Comparison of ENCODE assay signal across 21 cellular contexts in the genomic region with DNA sequence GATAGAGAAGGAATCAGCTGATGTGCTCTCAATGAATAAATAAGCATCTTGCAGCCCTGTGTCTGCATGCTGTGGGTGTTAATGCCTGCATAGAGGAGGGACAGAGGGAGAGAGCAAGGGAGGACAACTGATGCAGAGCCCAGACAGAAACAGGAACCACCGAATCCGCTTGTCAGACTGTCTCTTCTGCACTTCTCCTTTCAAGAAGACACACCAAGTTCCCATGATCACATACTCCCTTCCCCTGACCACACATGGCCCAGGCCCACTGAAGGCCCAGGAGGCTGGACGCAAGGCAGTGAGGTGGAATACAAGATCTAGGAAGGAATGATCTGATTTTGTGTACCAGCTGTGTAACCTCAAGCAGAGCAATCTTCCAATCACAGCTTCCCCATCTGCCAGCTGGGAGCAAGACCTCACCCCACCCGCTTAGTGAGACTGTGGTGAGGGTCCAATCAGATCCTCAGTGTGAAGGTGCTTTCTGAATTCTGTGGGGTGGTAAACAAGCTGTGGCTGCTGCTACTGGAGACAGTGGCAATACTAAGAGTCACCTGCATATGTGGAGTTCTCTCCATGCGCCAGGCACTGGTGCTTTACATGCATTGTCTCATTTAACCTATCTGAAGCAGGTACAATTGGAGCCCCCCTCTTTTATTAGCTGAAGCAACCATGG. TPM values are rescaled to one million over a fixed set of nuclear protein-coding genes. Genes with fewer than 3 reads are reported as not detected.
DNase-seq lines count a peak whose midpoint lies in the region; ATAC-seq, FAIRE-seq and TF ChIP-seq lines count a peak whose summit lies in the region.
"Had no signal": no experiment of that assay in that cellular context is flagged by ENCODE, and none has a peak within 500 bp of the region (broad histone marks: within the 10 kb centered on the region; RNA-seq: fewer than 3 reads in every experiment).

No MANE protein-coding gene starts in this region.

- no peaks in the 10 kb centered on the region for H3K9me3 Mint-ChIP-seq in osteocyte (ENCODE audit: unreplicated experiment)
- peaks cover 11% of the 10 kb centered on the region for H3K9me3 Mint-ChIP-seq in activated T-cell treated with anti-CD3 and anti-CD28 coated beads, Interleukin-2, amount 50 U/mL, for 4 hours
- peaks cover 13% of the 10 kb centered on the region for H3K9me3 Mint-ChIP-seq in activated CD8-positive, alpha-beta T cell treated with anti-CD3 and anti-CD28 coated beads for 36 hours

- no peak overlapping the region for H3K27ac Mint-ChIP-seq in osteocyte (ENCODE audit: unreplicated experiment)
- H3K27ac Mint-ChIP-seq in activated CD8-positive, alpha-beta T cell treated with anti-CD3 and anti-CD28 coated beads for 36 hours: no peak overlapping the region

- no peaks in the 10 kb centered on the region for H3K79me2 ChIP-seq in K562 (ENCODE audit: control insufficient read depth, insufficient read depth, low read length)

- no peaks in the 10 kb centered on the region for H3K9me1 ChIP-seq in K562 (ENCODE audit: control insufficient read depth, insufficient read depth, low read length)

- no peaks in the 10 kb centered on the region for H4K20me1 ChIP-seq in K562 (replicated peaks; ENCODE audit: control insufficient read depth, insufficient read depth, low read length)

- no peak for FAIRE-seq in K562 (lab: Jason Lieb, UNC)
- FAIRE-seq: astrocyte had no signal

- peaks cover 3 to 8% of the 10 kb centered on the region in 2 experiments; a peak in 1 of 5 replicates for H3K27me3 ChIP-seq in K562 (ENCODE audit: control insufficient read depth in 2 of 2, insufficient read depth in 2 of 2, low read length in 2 of 2)
- H3K27me3 ChIP-seq in spleen (replicated peaks in 1 of 7): no peaks in the 10 kb centered on the region
- H3K27me3 ChIP-seq: colonic mucosa, MG63, SJSA1, tibial artery had no signal

- no peak overlapping the region for H2AFZ ChIP-seq in K562 (ENCODE audit: low read depth, low read length)

- TF ChIP-seq RAD21 in K562 (CRISPR knock-in tag; conservative IDR thresholded peaks at IDR 0.05 in 1 of 2, IDR thresholded peaks at IDR 0.05 in 1 of 2): no peak

- TF ChIP-seq POLR2A in NB4 (IDR thresholded peaks at IDR 0.05; ENCODE audit: extremely low read depth, insufficient read length) (no peak), K562 (conservative IDR thresholded peaks at IDR 0.05) (no peak), spleen (IDR thresholded peaks at IDR 0.05) (no peak)

- BruUV-seq in K562 (replicated peaks; lab: Mats Ljungman, UMichigan): no TSS peak

- H3K9ac ChIP-seq in K562 (ENCODE audit: insufficient read depth in 1 of 2, low read depth in 2 of 2, low read length in 2 of 2): no peak overlapping the region

- TF ChIP-seq CTCF in NB4 (IDR thresholded peaks at IDR 0.05; ENCODE audit: low read depth, low read length) (no peak), K562 (IDR thresholded peaks at IDR 0.05 in 2 of 3, conservative IDR thresholded peaks at IDR 0.05 in 1 of 3; ENCODE audit: insufficient read depth in 2 of 3, low read depth in 1 of 3, low read length in 3 of 3) (no peak), osteocyte (IDR thresholded peaks at IDR 0.05) (no peak), spleen (IDR thresholded peaks at IDR 0.05 in 8 of 11, conservative IDR thresholded peaks at IDR 0.05 in 3 of 11) (no peak)
- no peak for TF ChIP-seq CTCF in activated CD8-positive, alpha-beta T cell treated with anti-CD3 and anti-CD28 coated beads for 36 hours (IDR thresholded peaks at IDR 0.05)

- peak; percentile 48 for DNase-seq in GDM1 (lab: John Stamatoyannopoulos, UW)
- peak; percentile 38 for DNase-seq in NB4 (ENCODE audit: low read depth)
- DNase-seq in K562 (ENCODE audit: extremely low read depth in 1 of 4, low spot score in 3 of 4): peak in 1 of 4 experiments; percentile 0
- DNase-seq in osteocyte (ENCODE audit: extremely low spot score, unreplicated experiment): peak; percentile 68
- DNase-seq in activated T-cell treated with anti-CD3 and anti-CD28 coated beads, Interleukin-2, amount 50 U/mL, for 4 hours: no peak
- no peak for DNase-seq in spleen
- no peak for DNase-seq in activated CD8-positive, alpha-beta T cell treated with anti-CD3 and anti-CD28 coated beads for 36 hours
- DNase-seq: activated CD4-positive, alpha-beta T cell treated with anti-CD3 and anti-CD28 coated beads, Interleukin-2, amount 50 U/mL, for 4 hours; activated naive CD4-positive, alpha-beta T cell treated with anti-CD3 and anti-CD28 coated beads, Interleukin-2, amount 50 U/mL, for 16 hours; activated T-cell treated with anti-CD3 and anti-CD28 coated beads, Interleukin-2, amount 50 U/mL, for 1 hour; colonic mucosa; foreskin fibroblast; MG63; NCI-H1930; NCI-H510A; stimulated activated naive CD4-positive, alpha-beta T cell; tibial artery had no signal

- intact Hi-C loops in K562 (cut with micrococcal nuclease) (no loop called here), spleen (cut with DNase I; ENCODE audit: low total_unique reads) (no loop called here)
- intact Hi-C loops in activated CD8-positive, alpha-beta T cell treated with anti-CD3 and anti-CD28 coated beads for 36 hours (cut with micrococcal nuclease): no loop called here

- no peak overlapping the region for H3K4me3 Mint-ChIP-seq in osteocyte (ENCODE audit: unreplicated experiment)
- H3K4me3 Mint-ChIP-seq in activated T-cell treated with anti-CD3 and anti-CD28 coated beads, Interleukin-2, amount 50 U/mL, for 4 hours: no peak overlapping the region
- H3K4me3 Mint-ChIP-seq in activated CD8-positive, alpha-beta T cell treated with anti-CD3 and anti-CD28 coated beads for 36 hours: no peak overlapping the region

- no peaks in the 10 kb centered on the region; a peak in 1 of 5 replicates for H3K4me1 ChIP-seq in K562 (replicated peaks in 1 of 2; ENCODE audit: control insufficient read depth in 2 of 2, insufficient read depth in 2 of 2, low read length in 2 of 2)
- H3K4me1 ChIP-seq in spleen: peaks cover 16 to 57% (median 35%) of the 10 kb centered on the region in 6 donors

- H3K27ac ChIP-seq in K562 (ENCODE audit: extremely low read depth, low read depth, low read length): no peak overlapping the region
- peak overlapping the region in 1 of 8 donors; percentile 75 for H3K27ac ChIP-seq in spleen
- H3K27ac ChIP-seq: colonic mucosa, SJSA1, tibial artery had no signal

- no peaks in the 10 kb centered on the region for H3K27me3 Mint-ChIP-seq in osteocyte (ENCODE audit: unreplicated experiment)
- no peaks in the 10 kb centered on the region for H3K27me3 Mint-ChIP-seq in activated T-cell treated with anti-CD3 and anti-CD28 coated beads, Interleukin-2, amount 50 U/mL, for 4 hours (ENCODE audit: low read depth)
- H3K27me3 Mint-ChIP-seq in activated CD8-positive, alpha-beta T cell treated with anti-CD3 and anti-CD28 coated beads for 36 hours: no peaks in the 10 kb centered on the region

- no peak for ATAC-seq in K562
- no peak for ATAC-seq in activated T-cell treated with anti-CD3 and anti-CD28 coated beads, Interleukin-2, amount 50 U/mL, for 4 hours
- no peak for ATAC-seq in activated CD8-positive, alpha-beta T cell treated with anti-CD3 and anti-CD28 coated beads for 36 hours
- ATAC-seq in esophagus mucosa: no peak
- ATAC-seq: HCT116 had no signal

- H3K4me2 ChIP-seq in K562 (ENCODE audit: insufficient read depth, low read length): no peak overlapping the region

- no peaks in the 10 kb centered on the region for H3K36me3 Mint-ChIP-seq in osteocyte (ENCODE audit: unreplicated experiment)
- peaks cover 6% of the 10 kb centered on the region for H3K36me3 Mint-ChIP-seq in activated T-cell treated with anti-CD3 and anti-CD28 coated beads, Interleukin-2, amount 50 U/mL, for 4 hours (ENCODE audit: insufficient read depth)
- peaks cover 14% of the 10 kb centered on the region for H3K36me3 Mint-ChIP-seq in activated CD8-positive, alpha-beta T cell treated with anti-CD3 and anti-CD28 coated beads for 36 hours (ENCODE audit: low read depth)

- H3K9me3 ChIP-seq in K562 (replicated peaks; ENCODE audit: control insufficient read depth, insufficient read depth, low read depth, low read length): 0 out of 2 replicates have a peak, but pooled peaks cover 3% of the 10 kb centered on the region
- no peaks in the 10 kb centered on the region for H3K9me3 ChIP-seq in spleen
- H3K9me3 ChIP-seq: colonic mucosa, SJSA1, tibial artery had no signal

- H3K4me1 Mint-ChIP-seq in osteocyte (ENCODE audit: unreplicated experiment): peaks cover 34% of the 10 kb centered on the region
- peaks cover 38% of the 10 kb centered on the region for H3K4me1 Mint-ChIP-seq in activated T-cell treated with anti-CD3 and anti-CD28 coated beads, Interleukin-2, amount 50 U/mL, for 4 hours (ENCODE audit: low read depth)
- H3K4me1 Mint-ChIP-seq in activated CD8-positive, alpha-beta T cell treated with anti-CD3 and anti-CD28 coated beads for 36 hours (ENCODE audit: low read depth): peaks cover 26% of the 10 kb centered on the region

- no peak for TF ChIP-seq EP300 in K562 (IDR thresholded peaks at IDR 0.05; ENCODE audit: low read length)

- 3% methylated on average over 5 of the region's 5 CpGs for WGBS in K562 (ENCODE audit: insufficient coverage, low coverage, missing lambda C conversion rate)
- WGBS in spleen, 5 donors: 57 to 79% (median 61%) methylated on average over 4 to 5 of the region's 5 CpGs

- H3K4me3 ChIP-seq in NB4 (ENCODE audit: low read depth, low read length): no peak overlapping the region
- no peak overlapping the region for H3K4me3 ChIP-seq in K562
- no peak overlapping the region for H3K4me3 ChIP-seq in spleen
- H3K4me3 ChIP-seq: colonic mucosa, MG63, SJSA1, tibial artery had no signal

- CTCF ChIA-PET in K562 (lab: Yijun Ruan, JAX; ENCODE audit: low intra/inter-chr PET ratio): no interaction called here
- CTCF ChIA-PET in activated CD8-positive, alpha-beta T cell treated with anti-CD3 and anti-CD28 coated beads for 36 hours (lab: Charles Lee): interaction anchor here (0.7 kb wide), 1 partner anchor 11 kb away, joined by 3 read pairs; no protein-coding TSS in a partner anchor

- POLR2A ChIA-PET in K562 (lab: Yijun Ruan, JAX): interaction anchor here (0.6 to 1.1 kb wide), 2 partner anchors 25 to 409 kb away, joined by 3 to 4 read pairs; no protein-coding TSS in a partner anchor
- POLR2A ChIA-PET in activated CD8-positive, alpha-beta T cell treated with anti-CD3 and anti-CD28 coated beads for 36 hours (lab: Charles Lee): no interaction called here

- in situ Hi-C loops in K562 (cut with MboI): no loop called here

- no peaks in the 10 kb centered on the region for H3K36me3 ChIP-seq in K562 (ENCODE audit: control insufficient read depth, insufficient read depth, low read length)
- H3K36me3 ChIP-seq in spleen: no peaks in the 10 kb centered on the region
- H3K36me3 ChIP-seq: colonic mucosa, MG63, SJSA1, tibial artery had no signal

RNA-seq across cellular contexts. Expression of a gene that starts 50.5 kb away (rescaled TPM):
- total RNA-seq in K562 (2011; cell fraction: chromatin; rRNA removed; ENCODE audit: low replicate concordance): 30.9 and 73.8 TPM in 2 replicates
- total RNA-seq in K562 (2011; cell fraction: nucleolus; rRNA removed): 19.8 and 23.0 TPM in 2 replicates
- total RNA-seq in K562 (2011; cell fraction: nucleoplasm; rRNA removed): 38.5 and 46.6 TPM in 2 replicates
- 47.3 and 61.6 TPM in 2 replicates for total RNA-seq in K562 (2014; rRNA removed)
- total RNA-seq in K562 (2014; rRNA removed; fragmentation: Illumina TruSeq; extraction: Trizol): 89.2 and 101 TPM in 2 replicates
- 93.9 and 95.8 TPM in 2 replicates for total RNA-seq in K562 (2015; rRNA removed; fragmentation: Illumina TruSeq; extraction: Trizol)
- total RNA-seq in K562 (2021): 61.6 and 76.0 TPM in 2 replicates
- polyA plus RNA-seq in K562 (2011; rRNA removed): 64.6 and 74.8 TPM in 2 replicates
- polyA plus RNA-seq in K562 (2011; cell fraction: cytosol; rRNA removed): 7.5 and 17.8 TPM in 2 replicates
- polyA plus RNA-seq in K562 (2011; cell fraction: nucleus; rRNA removed): 39.0 and 71.6 TPM in 2 replicates
- polyA plus RNA-seq in K562 (2012): 60.8 and 68.8 TPM in 2 replicates
- polyA plus RNA-seq in K562 (2014; fragmentation: Illumina TruSeq; extraction: Trizol): 80.4 and 96.8 TPM in 2 replicates
- 100 to 1,000 TPM; 128 to 168 TPM for polyA plus RNA-seq in K562 (2014; fragmentation: Nextera tagmentation; extraction: Ambion mirVana)
- 63.2 and 65.9 TPM in 2 replicates for polyA plus RNA-seq in K562 (2014; rRNA removed)
- 44.0 and 51.2 TPM in 2 replicates for polyA minus RNA-seq in K562 (2011; rRNA and poly(A)+ RNA removed)
- 13.2 and 21.4 TPM in 2 replicates for polyA minus RNA-seq in K562 (2011; cell fraction: cytosol; rRNA and poly(A)+ RNA removed)
- 31.8 and 70.3 TPM in 2 replicates for polyA minus RNA-seq in K562 (2011; cell fraction: nucleus; rRNA and poly(A)+ RNA removed)
- total RNA-seq in osteocyte: 58.9 and 60.3 TPM in 2 replicates
- 100 to 1,000 TPM in 1 of 3 donors, 10 to 100 TPM in 2; 94.2 to 110 (median 95.1) TPM for total RNA-seq in activated T-cell treated with anti-CD3 and anti-CD28 coated beads, Interleukin-2, amount 50 U/mL, for 4 hours
- 10 to 100 TPM; 40.6 to 64.5 (median 57.4) TPM for total RNA-seq in spleen
- 10 to 100 TPM; 66.8 to 95.0 (median 83.3) TPM for polyA plus RNA-seq in spleen
- 10 to 100 TPM; 72.5 to 76.4 TPM for total RNA-seq in activated CD8-positive, alpha-beta T cell treated with anti-CD3 and anti-CD28 coated beads for 36 hours
- 49.1 TPM for total RNA-seq in esophagus mucosa

RNA-seq across cellular contexts. Expression of a gene that starts 50.7 kb away (rescaled TPM):
- 1.0 and 1.2 TPM in 2 replicates for total RNA-seq in K562 (2011; cell fraction: chromatin; rRNA removed; ENCODE audit: low replicate concordance)
- 0.50 and 0.79 TPM in 2 replicates for total RNA-seq in K562 (2011; cell fraction: nucleolus; rRNA removed)
- total RNA-seq in K562 (2011; cell fraction: nucleoplasm; rRNA removed): 0.53 and 0.59 TPM in 2 replicates
- total RNA-seq in K562 (2014; rRNA removed) (0.50 and 0.65 TPM in 2 replicates), K562 (2014; rRNA removed; fragmentation: Illumina TruSeq; extraction: Trizol) (0.40 and 0.73 TPM in 2 replicates), K562 (2015; rRNA removed; fragmentation: Illumina TruSeq; extraction: Trizol) (0.49 and 0.54 TPM in 2 replicates), K562 (2021) (0.74 and 1.1 TPM in 2 replicates), osteocyte (0.81 and 0.97 TPM in 2 replicates), spleen (1 to 10 TPM in 6 of 7 donors, under 1 TPM in 1; 0.67 to 2.8 (median 1.1) TPM), esophagus mucosa (0.32 TPM)
- polyA plus RNA-seq in K562 (2011; rRNA removed) (0.59 and 0.81 TPM in 2 replicates), K562 (2014; fragmentation: Illumina TruSeq; extraction: Trizol) (0.70 and 0.94 TPM in 2 replicates), K562 (2014; fragmentation: Nextera tagmentation; extraction: Ambion mirVana) (under 1 TPM; 0.34 to 0.39 TPM), K562 (2014; rRNA removed) (0.48 and 0.59 TPM in 2 replicates), spleen (under 1 TPM; 0.39 to 0.64 (median 0.59) TPM)
- 1.0 and 1.1 TPM in 2 replicates for polyA plus RNA-seq in K562 (2011; cell fraction: cytosol; rRNA removed)
- 0.60 and 0.63 TPM in 2 replicates for polyA plus RNA-seq in K562 (2011; cell fraction: nucleus; rRNA removed)
- 0.64 and 1.1 TPM in 2 replicates for polyA plus RNA-seq in K562 (2012)
- polyA minus RNA-seq in K562 (2011; rRNA and poly(A)+ RNA removed): 1.3 and 1.5 TPM in 2 replicates
- 0.86 and 1.8 TPM in 2 replicates for polyA minus RNA-seq in K562 (2011; cell fraction: cytosol; rRNA and poly(A)+ RNA removed)
- polyA minus RNA-seq in K562 (2011; cell fraction: nucleus; rRNA and poly(A)+ RNA removed): 0.94 and 1.3 TPM in 2 replicates
- total RNA-seq in activated T-cell treated with anti-CD3 and anti-CD28 coated beads, Interleukin-2, amount 50 U/mL, for 4 hours: 1 to 10 TPM in 1 of 3 donors, under 1 TPM in 2; 0.76 to 1.1 (median 0.90) TPM
- 1 to 10 TPM; 1.1 to 1.6 TPM for total RNA-seq in activated CD8-positive, alpha-beta T cell treated with anti-CD3 and anti-CD28 coated beads for 36 hours

Comparison
In these comparisons a context has a peak if more than half of its experiments do, and no peak if none do; other contexts are left out.
1. DNase-seq: peak in GDM1 (single experiment), NB4 (single experiment) and osteocyte (single experiment); none in activated T-cell treated with anti-CD3 and anti-CD28 coated beads, Interleukin-2, amount 50 U/mL, for 4 hours (single experiment), spleen (single experiment) and activated CD8-positive, alpha-beta T cell treated with anti-CD3 and anti-CD28 coated beads for 36 hours (single experiment).